ENCODE assay signal across 8 cellular contexts in genomic region chr5:180315762-180316212, GRCh38. TPM values are rescaled to one million over a fixed set of nuclear protein-coding genes. Genes with fewer than 3 reads are reported as not detected.
DNase-seq lines count a peak whose midpoint lies in the region; ATAC-seq and TF ChIP-seq lines count a peak whose summit lies in the region.

No MANE protein-coding gene starts in this region.

- 72% methylated on average over 9 of the region's 9 CpGs for WGBS in testis, 2 donors

- H3K4me1 ChIP-seq in neutrophil (ENCODE audit: control insufficient read depth in 1 of 2, insufficient read depth in 1 of 2, low read depth in 1 of 2, low read length in 1 of 2) (no peaks in the 10 kb centered on the region), testis (no peaks in the 10 kb centered on the region)

- H3K9me3 ChIP-seq in neutrophil (no peaks in the 10 kb centered on the region), testis (no peaks in the 10 kb centered on the region)

- ATAC-seq in GM19463 (IDR thresholded peaks at IDR 0.05; ENCODE audit: unreplicated experiment), result no peak

- DNase-seq in EL, result peak; percentile 44
- DNase-seq in HEK293T (ENCODE audit: extremely low spot score), result peak; percentile 82
- peak; percentile 7 for DNase-seq in NCI-H82 treated with DMSO at 0.1 percent for 48 hours (lab: John Stamatoyannopoulos, UW; ENCODE audit: unreplicated experiment)
- peak; percentile 80 for DNase-seq in activated T-cell treated with anti-CD3 and anti-CD28 coated beads, Interleukin-2, amount 50 U/mL, for 1 hour
- DNase-seq in fibroblast of gingiva (ENCODE audit: low read depth), result peak; percentile 51
- peak; percentile 77 for DNase-seq in testis

- intact Hi-C loops in testis (cut with DNase I; ENCODE audit: low total_unique reads), result no loop called here

- H3K27ac ChIP-seq in neutrophil (no peak overlapping the region), testis (no peak overlapping the region)

- peaks cover 21% of the 10 kb centered on the region for H3K27me3 ChIP-seq in neutrophil
- H3K27me3 ChIP-seq in testis, result no peaks in the 10 kb centered on the region

- POLR2A ChIA-PET in HEK293T (lab: Yijun Ruan, JAX), result interaction anchor here (1.0 kb wide), 2 partner anchors 13 to 22 kb away, joined by 4 to 6 read pairs; no protein-coding TSS in a partner anchor

- CTCF ChIA-PET in HEK293T (lab: Yijun Ruan, JAX), result interaction anchor here (0.6 to 2.7 kb wide), 15 partner anchors 8 to 150 kb away, joined by 3 to 23 read pairs (median 5); partner anchors contain the start of gene MAPK9

- H3K36me3 ChIP-seq in neutrophil (no peaks in the 10 kb centered on the region), testis (ENCODE audit: low read depth, missing control alignments) (no peaks in the 10 kb centered on the region)

- H3K4me3 ChIP-seq in neutrophil (ENCODE audit: low read depth in 1 of 2, low read length in 1 of 2), result no peak overlapping the region
- H3K4me3 ChIP-seq in testis, result no peak overlapping the region

- TF ChIP-seq POLR2A in testis (IDR thresholded peaks at IDR 0.05), result no peak

- TF ChIP-seq CTCF in neutrophil (IDR thresholded peaks at IDR 0.05), result peak; percentile 97
- peak; percentile 70 to 91 (median 77) for TF ChIP-seq CTCF in testis (IDR thresholded peaks at IDR 0.05)

TF ChIP-seq in HEK293T, 16 proteins besides CTCF, POLR2A, EP300 and RAD21:
- no peak for TF ChIP-seq PKNOX1 (IDR thresholded peaks at IDR 0.05)
- no peak for TF ChIP-seq TARDBP (IDR thresholded peaks at IDR 0.05)

RNA-seq across cellular contexts. Expression of gene MAPK9, which starts 23.9 kb away (rescaled TPM):
- 10 to 100 TPM; 54.3 to 57.0 TPM for total RNA-seq in testis
- 34.9 TPM for polyA plus RNA-seq in testis (ENCODE audit: insufficient read depth, low read depth, low replicate concordance)

RNA-seq across cellular contexts. Expression of gene GFPT2, which starts 37.3 kb away (rescaled TPM):
- total RNA-seq in testis, result 10 to 100 TPM; 17.9 to 21.7 TPM
- 17.6 TPM for polyA plus RNA-seq in testis (ENCODE audit: insufficient read depth, low read depth, low replicate concordance)

Comparison
In these comparisons a context has a peak if more than half of its experiments do, and no peak if none do; other contexts are left out.
1. DNase-seq: peak in every context shown above with its lines; median percentile 82 in HEK293T; 80 in activated T-cell treated with anti-CD3 and anti-CD28 coated beads, Interleukin-2, amount 50 U/mL, for 1 hour; 77 in testis; 51 in fibroblast of gingiva; 44 in EL; 7 in NCI-H82 treated with DMSO at 0.1 percent for 48 hours.